In genomic region chr16:21574372-21574771, GRCh38 we compare ENCODE assay signal across 1 cellular context.
TF ChIP-seq lines count a peak whose summit lies in the region.

No MANE protein-coding gene starts in this region.

TF ChIP-seq in HEK293, 187 proteins besides CTCF, POLR2A, EP300 and RAD21 (continued from another document):
- no peak for TF ChIP-seq ZFP3 (tag by site-specific recombination; IDR thresholded peaks at IDR 0.05; ENCODE audit: low read depth)
- no peak for TF ChIP-seq ZNF645 (tag by site-specific recombination; IDR thresholded peaks at IDR 0.05)
- no peak for TF ChIP-seq ZNF639 (tag by site-specific recombination; IDR thresholded peaks at IDR 0.05)
- TF ChIP-seq ZNF391 (tag by site-specific recombination; IDR thresholded peaks at IDR 0.05; ENCODE audit: borderline replicate concordance, low read depth): no peak
- peak; percentile 41; the same call in 1 of the 2 replicates for TF ChIP-seq EGR2 (tag by site-specific recombination; IDR thresholded peaks at IDR 0.05; ENCODE audit: low read depth)
- TF ChIP-seq ZNF658 (tag by site-specific recombination; IDR thresholded peaks at IDR 0.05): no peak
- no peak for TF ChIP-seq ZBTB48 (tag by site-specific recombination; IDR thresholded peaks at IDR 0.05)
- TF ChIP-seq ZFHX2 (tag by site-specific recombination; conservative IDR thresholded peaks at IDR 0.05): peak; percentile 23; the same call in 1 of the 2 replicates
- no peak for TF ChIP-seq ZNF366 (tag by site-specific recombination; conservative IDR thresholded peaks at IDR 0.05)
- TF ChIP-seq ZNF629 (tag by site-specific recombination; IDR thresholded peaks at IDR 0.05): no peak
- no peak for TF ChIP-seq ZNF621 (tag by site-specific recombination; IDR thresholded peaks at IDR 0.05)
- TF ChIP-seq OVOL3 (tag by site-specific recombination; IDR thresholded peaks at IDR 0.05): no peak
